In the genomic region with DNA sequence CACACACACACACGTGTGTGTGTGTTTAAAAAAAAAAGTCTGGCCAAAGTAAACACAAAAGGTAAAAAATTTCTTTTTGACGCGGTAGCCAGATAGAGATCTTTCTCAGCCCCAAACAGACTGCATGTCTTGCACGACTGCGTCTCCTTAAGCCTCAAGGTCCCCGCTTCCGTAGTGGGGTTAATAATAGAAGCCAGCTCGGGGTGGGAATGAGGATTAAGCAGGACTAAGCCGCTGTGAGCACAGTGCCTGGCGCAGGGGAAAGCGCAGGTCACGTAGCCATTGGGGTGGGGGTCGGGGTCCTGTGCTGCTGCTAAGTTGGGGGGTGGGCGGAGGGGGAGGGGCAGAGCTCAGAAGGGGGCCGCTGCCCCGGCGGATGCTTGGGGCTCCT, we compare ENCODE assay signal across 8 cellular contexts. TPM values are rescaled to one million over a fixed set of nuclear protein-coding genes. Genes with fewer than 3 reads are reported as not detected.
DNase-seq lines count a peak whose midpoint lies in the region; ATAC-seq, FAIRE-seq and TF ChIP-seq lines count a peak whose summit lies in the region.

No MANE protein-coding gene starts in this region.

- no peak for FAIRE-seq in HepG2 (lab: Jason Lieb, UNC)

- H3K27me3 Mint-ChIP-seq in chondrocyte (ENCODE audit: low read depth): no peaks in the 10 kb centered on the region
- H3K27me3 Mint-ChIP-seq in stimulated activated naive CD8-positive, alpha-beta T cell treated with anti-CD3 and anti-CD28 coated beads, Interleukin-15, amount 100 ng/mL, for 72 hours: no peaks in the 10 kb centered on the region

- H3K36me3 ChIP-seq in SU-DHL-6 (ENCODE audit: low read length) (peaks cover 7% of the 10 kb centered on the region; the same call in 1 of the 2 replicates), HepG2 (replicated peaks in 1 of 2; ENCODE audit: control insufficient read depth in 1 of 2, insufficient read depth in 2 of 2, low read length in 2 of 2) (0 out of 5 replicates have a peak, but pooled peaks cover 0 to 17% of the 10 kb centered on the region in 2 experiments)

- H3K27me3 ChIP-seq in SU-DHL-6 (ENCODE audit: low read length): no peaks in the 10 kb centered on the region
- H3K27me3 ChIP-seq in HepG2 (ENCODE audit: control insufficient read depth in 1 of 2, insufficient read depth in 2 of 2, low read length in 2 of 2): no peaks in the 10 kb centered on the region; a peak in 1 of 5 replicates

- peak overlapping the region; percentile 66 for H3K27ac Mint-ChIP-seq in chondrocyte (ENCODE audit: unreplicated experiment)
- peak overlapping the region; percentile 93 to 94 for H3K27ac Mint-ChIP-seq in stimulated activated naive CD8-positive, alpha-beta T cell treated with anti-CD3 and anti-CD28 coated beads, Interleukin-15, amount 100 ng/mL, for 72 hours

- WGBS in HepG2 (ENCODE audit: low lambda C conversion rate): 1% methylated on average over 15 of the region's 17 CpGs

- no peak for TF ChIP-seq CTCF in GM10266 (IDR thresholded peaks at IDR 0.05; ENCODE audit: control insufficient read depth, insufficient read depth, low read depth, missing control alignments)
- no peak for TF ChIP-seq CTCF in SU-DHL-6 (IDR thresholded peaks at IDR 0.05; ENCODE audit: insufficient read depth, low read length, poor library complexity, severe bottlenecking)
- no peak for TF ChIP-seq CTCF in chondrocyte (IDR thresholded peaks at IDR 0.05)
- no peak for TF ChIP-seq CTCF in HepG2 (CRISPR knock-in tag; IDR thresholded peaks at IDR 0.05)

- no peak for TF ChIP-seq POLR2A in HepG2 (IDR thresholded peaks at IDR 0.05; ENCODE audit: insufficient read depth in 1 of 2, low read depth in 2 of 2, low read length in 2 of 2)

- in situ Hi-C loops in HepG2 (cut with HindIII; ENCODE audit: extremely low pct_ligation_motif_present, low pct_unique_long_range_greater_than_20kb): no loop called here

- H3K9ac ChIP-seq in SU-DHL-6 (ENCODE audit: low read length): peak overlapping the region; percentile 82
- H3K9ac ChIP-seq in HepG2 (ENCODE audit: insufficient read depth, low read depth, low read length): peak overlapping the region; percentile 96

- CTCF ChIA-PET in HepG2 (lab: Yijun Ruan, JAX; ENCODE audit: low intra/inter-chr PET ratio, low total read pairs): no interaction called here

- POLR2A ChIA-PET in HepG2 (lab: Yijun Ruan, JAX): interaction anchor here (0.8 to 2.8 kb wide), 7 partner anchors 11 to 134 kb away, joined by 3 to 24 read pairs (median 5); a partner anchor contains a TSS

- H3K36me3 Mint-ChIP-seq in chondrocyte (ENCODE audit: low read depth): peaks cover 2% of the 10 kb centered on the region

- H3K79me2 ChIP-seq in SU-DHL-6 (ENCODE audit: insufficient read depth, low read length) (peaks cover 60% of the 10 kb centered on the region), HepG2 (ENCODE audit: insufficient read depth, low read length) (peaks cover 54% of the 10 kb centered on the region)

- DNase-seq in GM10266 (ENCODE audit: extremely low spot score) (peak; percentile 48), chondrocyte (ENCODE audit: low spot score) (no peak), HepG2 (ENCODE audit: low spot score) (no peak), SHP77 (lab: John Stamatoyannopoulos, UW) (no peak), NCI-H128 (lab: John Stamatoyannopoulos, UW; ENCODE audit: unreplicated experiment) (no peak)
- peak; percentile 13 to 27 for DNase-seq in stimulated activated naive CD8-positive, alpha-beta T cell treated with anti-CD3 and anti-CD28 coated beads, Interleukin-15, amount 100 ng/mL, for 72 hours

- H3K4me3 ChIP-seq in SU-DHL-6 (ENCODE audit: insufficient read depth, low read length, poor library complexity, severe bottlenecking) (peak overlapping the region; percentile 80), HepG2 (replicated peaks in 1 of 3; ENCODE audit: insufficient read depth in 1 of 3, low read depth in 2 of 3, low read length in 3 of 3) (peak overlapping the region; percentile 75 to 92 (median 91))

- no peaks in the 10 kb centered on the region for H3K9me3 Mint-ChIP-seq in chondrocyte (ENCODE audit: low read depth)
- no peaks in the 10 kb centered on the region for H3K9me3 Mint-ChIP-seq in stimulated activated naive CD8-positive, alpha-beta T cell treated with anti-CD3 and anti-CD28 coated beads, Interleukin-15, amount 100 ng/mL, for 72 hours

- H3K9me3 ChIP-seq in SU-DHL-6 (ENCODE audit: insufficient read depth, low read length) (no peaks in the 10 kb centered on the region), HepG2 (ENCODE audit: low read length) (no peaks in the 10 kb centered on the region)

- H3K4me1 ChIP-seq in HepG2 (ENCODE audit: insufficient read depth, low read length): peaks cover 81% of the 10 kb centered on the region

- ATAC-seq in HG02943 (IDR thresholded peaks at IDR 0.05; ENCODE audit: low read depth, unreplicated experiment) (peak; percentile 11), HepG2 (peak; percentile 6)
- ATAC-seq in stimulated activated naive CD8-positive, alpha-beta T cell treated with anti-CD3 and anti-CD28 coated beads, Interleukin-15, amount 100 ng/mL, for 72 hours: peak; percentile 24

- H3K4me3 Mint-ChIP-seq in chondrocyte (ENCODE audit: unreplicated experiment): peak overlapping the region; percentile 74
- H3K4me3 Mint-ChIP-seq in stimulated activated naive CD8-positive, alpha-beta T cell treated with anti-CD3 and anti-CD28 coated beads, Interleukin-15, amount 100 ng/mL, for 72 hours: peak overlapping the region; percentile 88 to 90

- no peak for TF ChIP-seq EP300 in HepG2 (IDR thresholded peaks at IDR 0.05; ENCODE audit: low read depth in 2 of 2, low read length in 2 of 2)
- no peak for TF ChIP-seq EP300 in HepG2 (CRISPR knock-in tag; IDR thresholded peaks at IDR 0.05; ENCODE audit: borderline replicate concordance)

- no TSS peak for BruUV-seq in HepG2 (replicated peaks; lab: Mats Ljungman, UMichigan)

- intact Hi-C loops in HepG2 (cut with micrococcal nuclease; ENCODE audit: unreplicated experiment): loop anchor here (1.0 to 2.0 kb wide), 2 partner anchors 31 to 48 kb away; a partner anchor contains a TSS

- peaks cover 42% of the 10 kb centered on the region for H3K4me1 Mint-ChIP-seq in chondrocyte (ENCODE audit: low read depth)
- peaks cover 67% of the 10 kb centered on the region for H3K4me1 Mint-ChIP-seq in stimulated activated naive CD8-positive, alpha-beta T cell treated with anti-CD3 and anti-CD28 coated beads, Interleukin-15, amount 100 ng/mL, for 72 hours

- H3K4me2 ChIP-seq in SU-DHL-6 (ENCODE audit: low read depth, low read length, poor library complexity, severe bottlenecking) (peak overlapping the region; percentile 80), HepG2 (ENCODE audit: low read depth, low read length) (peak overlapping the region; percentile 98)

- H4K20me1 ChIP-seq in SU-DHL-6 (ENCODE audit: low read depth, low read length) (peaks cover 24% of the 10 kb centered on the region; the same call in 1 of the 2 replicates), HepG2 (ENCODE audit: insufficient read depth, low read length) (peaks cover 42% of the 10 kb centered on the region)

- no peak for TF ChIP-seq RAD21 in HepG2 (CRISPR knock-in tag; IDR thresholded peaks at IDR 0.05)

- H3K27ac ChIP-seq in SU-DHL-6 (ENCODE audit: low read depth, low read length) (peak overlapping the region; percentile 75), HepG2 (ENCODE audit: extremely low read length, insufficient read depth, low read length) (peak overlapping the region; percentile 74)

- peaks cover 32% of the 10 kb centered on the region for H3F3A ChIP-seq in SU-DHL-6 (ENCODE audit: insufficient read depth)

- H2AFZ ChIP-seq in SU-DHL-6 (ENCODE audit: low read depth, low read length, severe bottlenecking) (no peak overlapping the region), HepG2 (ENCODE audit: low read length) (no peak overlapping the region)

- H3K9me2 ChIP-seq in SU-DHL-6 (replicated peaks; ENCODE audit: insufficient read depth, low read length): no peaks in the 10 kb centered on the region

RNA-seq across cellular contexts. Expression of a gene that starts 0.5 kb away (rescaled TPM):
- total RNA-seq in chondrocyte (37.2 to 43.0 TPM (median 40.4 TPM) in 3 replicates), HepG2 (2016; rRNA removed; fragmentation: Illumina TruSeq; extraction: Trizol) (69.8 and 93.1 TPM in 2 replicates)
- total RNA-seq in HepG2 (2016; cell fraction: cytosol; rRNA removed; fragmentation: Illumina TruSeq; extraction: Trizol; ENCODE audit: low read depth): 52.6 and 57.4 TPM in 2 replicates
- total RNA-seq in HepG2 (2016; cell fraction: insoluble cytoplasmic fraction; rRNA removed; fragmentation: Illumina TruSeq; extraction: Trizol): 76.8 and 80.6 TPM in 2 replicates
- 41.5 and 45.8 TPM in 2 replicates for total RNA-seq in HepG2 (2016; cell fraction: membrane; rRNA removed; fragmentation: Illumina TruSeq; extraction: Trizol)
- total RNA-seq in HepG2 (2016; cell fraction: nucleus; rRNA removed; fragmentation: Illumina TruSeq; extraction: Trizol): 84.5 and 97.4 TPM in 2 replicates
- 51.5 and 52.3 TPM in 2 replicates for polyA plus RNA-seq in HepG2 (2011; rRNA removed)
- 25.4 and 28.7 TPM in 2 replicates for polyA plus RNA-seq in HepG2 (2011; cell fraction: cytosol; rRNA removed)
- 184 and 204 TPM in 2 replicates for polyA plus RNA-seq in HepG2 (2011; cell fraction: nucleus; rRNA removed)
- 70.4 and 97.1 TPM in 2 replicates for polyA plus RNA-seq in HepG2 (2012)
- 4.7 and 5.8 TPM in 2 replicates for polyA plus RNA-seq in HepG2 (2016; cell fraction: cytosol; fragmentation: Illumina TruSeq; extraction: Trizol; ENCODE audit: low read depth)
- polyA plus RNA-seq in HepG2 (2016; cell fraction: insoluble cytoplasmic fraction; fragmentation: Illumina TruSeq; extraction: Trizol; ENCODE audit: low read depth): 87.5 and 99.8 TPM in 2 replicates
- 11.1 and 11.7 TPM in 2 replicates for polyA plus RNA-seq in HepG2 (2016; cell fraction: membrane; fragmentation: Illumina TruSeq; extraction: Trizol; ENCODE audit: low read depth)
- polyA plus RNA-seq in HepG2 (2016; cell fraction: nucleus; fragmentation: Illumina TruSeq; extraction: Trizol; ENCODE audit: insufficient read depth, low read depth): 238 and 249 TPM in 2 replicates
- 58.5 and 111 TPM in 2 replicates for polyA minus RNA-seq in HepG2 (2011; rRNA and poly(A)+ RNA removed; ENCODE audit: low replicate concordance)
- polyA minus RNA-seq in HepG2 (2011; cell fraction: cytosol; rRNA and poly(A)+ RNA removed): 31.9 and 47.6 TPM in 2 replicates
- 134 and 143 TPM in 2 replicates for polyA minus RNA-seq in HepG2 (2011; cell fraction: nucleus; rRNA and poly(A)+ RNA removed)

RNA-seq across cellular contexts. Expression of a gene that starts 47.4 kb away (rescaled TPM):
- total RNA-seq in chondrocyte (13.3 to 21.4 TPM (median 13.9 TPM) in 3 replicates), HepG2 (2016; rRNA removed; fragmentation: Illumina TruSeq; extraction: Trizol) (80.4 and 84.2 TPM in 2 replicates)
- 18.1 and 20.7 TPM in 2 replicates for total RNA-seq in HepG2 (2016; cell fraction: cytosol; rRNA removed; fragmentation: Illumina TruSeq; extraction: Trizol; ENCODE audit: low read depth)
- total RNA-seq in HepG2 (2016; cell fraction: insoluble cytoplasmic fraction; rRNA removed; fragmentation: Illumina TruSeq; extraction: Trizol): 79.1 and 84.4 TPM in 2 replicates
- total RNA-seq in HepG2 (2016; cell fraction: membrane; rRNA removed; fragmentation: Illumina TruSeq; extraction: Trizol): 44.8 and 49.7 TPM in 2 replicates
- total RNA-seq in HepG2 (2016; cell fraction: nucleus; rRNA removed; fragmentation: Illumina TruSeq; extraction: Trizol): 64.8 and 79.0 TPM in 2 replicates
- 49.4 and 54.7 TPM in 2 replicates for polyA plus RNA-seq in HepG2 (2011; rRNA removed)
- 41.5 and 46.7 TPM in 2 replicates for polyA plus RNA-seq in HepG2 (2011; cell fraction: cytosol; rRNA removed)
- 131 and 162 TPM in 2 replicates for polyA plus RNA-seq in HepG2 (2011; cell fraction: nucleus; rRNA removed)
- 27.0 and 35.2 TPM in 2 replicates for polyA plus RNA-seq in HepG2 (2012)
- 8.2 and 10.2 TPM in 2 replicates for polyA plus RNA-seq in HepG2 (2016; cell fraction: cytosol; fragmentation: Illumina TruSeq; extraction: Trizol; ENCODE audit: low read depth)
- 69.7 and 75.5 TPM in 2 replicates for polyA plus RNA-seq in HepG2 (2016; cell fraction: insoluble cytoplasmic fraction; fragmentation: Illumina TruSeq; extraction: Trizol; ENCODE audit: low read depth)
- 20.9 and 22.2 TPM in 2 replicates for polyA plus RNA-seq in HepG2 (2016; cell fraction: membrane; fragmentation: Illumina TruSeq; extraction: Trizol; ENCODE audit: low read depth)
- 59.4 and 64.9 TPM in 2 replicates for polyA plus RNA-seq in HepG2 (2016; cell fraction: nucleus; fragmentation: Illumina TruSeq; extraction: Trizol; ENCODE audit: insufficient read depth, low read depth)
- polyA minus RNA-seq in HepG2 (2011; rRNA and poly(A)+ RNA removed; ENCODE audit: low replicate concordance): 142 and 329 TPM in 2 replicates
- 36.3 and 43.7 TPM in 2 replicates for polyA minus RNA-seq in HepG2 (2011; cell fraction: cytosol; rRNA and poly(A)+ RNA removed)
- 112 and 117 TPM in 2 replicates for polyA minus RNA-seq in HepG2 (2011; cell fraction: nucleus; rRNA and poly(A)+ RNA removed)

RNA-seq across cellular contexts. Expression of a gene that starts 47.8 kb away (rescaled TPM):
- total RNA-seq in chondrocyte: 103 to 107 TPM (median 105 TPM) in 3 replicates
- 111 and 142 TPM in 2 replicates for total RNA-seq in HepG2 (2016; rRNA removed; fragmentation: Illumina TruSeq; extraction: Trizol)
- total RNA-seq in HepG2 (2016; cell fraction: cytosol; rRNA removed; fragmentation: Illumina TruSeq; extraction: Trizol; ENCODE audit: low read depth): 27.2 and 33.8 TPM in 2 replicates
- total RNA-seq in HepG2 (2016; cell fraction: insoluble cytoplasmic fraction; rRNA removed; fragmentation: Illumina TruSeq; extraction: Trizol): 112 and 143 TPM in 2 replicates
- total RNA-seq in HepG2 (2016; cell fraction: membrane; rRNA removed; fragmentation: Illumina TruSeq; extraction: Trizol): 46.0 and 47.2 TPM in 2 replicates
- 80.6 and 99.3 TPM in 2 replicates for total RNA-seq in HepG2 (2016; cell fraction: nucleus; rRNA removed; fragmentation: Illumina TruSeq; extraction: Trizol)
- polyA plus RNA-seq in HepG2 (2011; rRNA removed): 97.6 and 100 TPM in 2 replicates
- 98.1 and 112 TPM in 2 replicates for polyA plus RNA-seq in HepG2 (2011; cell fraction: cytosol; rRNA removed)
- 129 and 137 TPM in 2 replicates for polyA plus RNA-seq in HepG2 (2011; cell fraction: nucleus; rRNA removed)
- polyA plus RNA-seq in HepG2 (2012): 83.8 and 88.4 TPM in 2 replicates
- polyA plus RNA-seq in HepG2 (2016; cell fraction: cytosol; fragmentation: Illumina TruSeq; extraction: Trizol; ENCODE audit: low read depth): 31.2 and 32.8 TPM in 2 replicates
- polyA plus RNA-seq in HepG2 (2016; cell fraction: insoluble cytoplasmic fraction; fragmentation: Illumina TruSeq; extraction: Trizol; ENCODE audit: low read depth): 119 and 123 TPM in 2 replicates
- polyA plus RNA-seq in HepG2 (2016; cell fraction: membrane; fragmentation: Illumina TruSeq; extraction: Trizol; ENCODE audit: low read depth): 30.0 and 32.3 TPM in 2 replicates
- 89.9 and 95.2 TPM in 2 replicates for polyA plus RNA-seq in HepG2 (2016; cell fraction: nucleus; fragmentation: Illumina TruSeq; extraction: Trizol; ENCODE audit: insufficient read depth, low read depth)
- polyA minus RNA-seq in HepG2 (2011; rRNA and poly(A)+ RNA removed; ENCODE audit: low replicate concordance): 49.6 and 117 TPM in 2 replicates
- polyA minus RNA-seq in HepG2 (2011; cell fraction: cytosol; rRNA and poly(A)+ RNA removed): 61.7 and 68.8 TPM in 2 replicates
- polyA minus RNA-seq in HepG2 (2011; cell fraction: nucleus; rRNA and poly(A)+ RNA removed): 155 and 167 TPM in 2 replicates

RNA-seq across cellular contexts. Expression of a gene that starts 56.8 kb away (rescaled TPM):
- 17.7 to 27.5 TPM (median 19.6 TPM) in 3 replicates for total RNA-seq in chondrocyte
- total RNA-seq in HepG2 (2016; rRNA removed; fragmentation: Illumina TruSeq; extraction: Trizol): 12.6 and 15.4 TPM in 2 replicates
- 9.2 and 9.5 TPM in 2 replicates for total RNA-seq in HepG2 (2016; cell fraction: cytosol; rRNA removed; fragmentation: Illumina TruSeq; extraction: Trizol; ENCODE audit: low read depth)
- 14.1 and 14.7 TPM in 2 replicates for total RNA-seq in HepG2 (2016; cell fraction: insoluble cytoplasmic fraction; rRNA removed; fragmentation: Illumina TruSeq; extraction: Trizol)
- total RNA-seq in HepG2 (2016; cell fraction: membrane; rRNA removed; fragmentation: Illumina TruSeq; extraction: Trizol): 8.1 and 9.4 TPM in 2 replicates
- 16.3 and 18.0 TPM in 2 replicates for total RNA-seq in HepG2 (2016; cell fraction: nucleus; rRNA removed; fragmentation: Illumina TruSeq; extraction: Trizol)
- 51.0 and 54.5 TPM in 2 replicates for polyA plus RNA-seq in HepG2 (2011; rRNA removed)
- polyA plus RNA-seq in HepG2 (2011; cell fraction: cytosol; rRNA removed): 32.5 and 55.6 TPM in 2 replicates
- polyA plus RNA-seq in HepG2 (2011; cell fraction: nucleus; rRNA removed): 105 and 118 TPM in 2 replicates
- polyA plus RNA-seq in HepG2 (2012): 18.4 and 20.0 TPM in 2 replicates
- 1.5 and 2.3 TPM in 2 replicates for polyA plus RNA-seq in HepG2 (2016; cell fraction: cytosol; fragmentation: Illumina TruSeq; extraction: Trizol; ENCODE audit: low read depth)
- polyA plus RNA-seq in HepG2 (2016; cell fraction: insoluble cytoplasmic fraction; fragmentation: Illumina TruSeq; extraction: Trizol; ENCODE audit: low read depth): 22.3 and 23.7 TPM in 2 replicates
- 3.7 and 4.9 TPM in 2 replicates for polyA plus RNA-seq in HepG2 (2016; cell fraction: membrane; fragmentation: Illumina TruSeq; extraction: Trizol; ENCODE audit: low read depth)
- polyA plus RNA-seq in HepG2 (2016; cell fraction: nucleus; fragmentation: Illumina TruSeq; extraction: Trizol; ENCODE audit: insufficient read depth, low read depth): 47.6 and 49.5 TPM in 2 replicates
- 44.8 and 70.9 TPM in 2 replicates for polyA minus RNA-seq in HepG2 (2011; rRNA and poly(A)+ RNA removed; ENCODE audit: low replicate concordance)
- 14.6 and 17.4 TPM in 2 replicates for polyA minus RNA-seq in HepG2 (2011; cell fraction: cytosol; rRNA and poly(A)+ RNA removed)
- 42.8 and 50.6 TPM in 2 replicates for polyA minus RNA-seq in HepG2 (2011; cell fraction: nucleus; rRNA and poly(A)+ RNA removed)

Comparison
In these comparisons a context has a peak if more than half of its experiments do, and no peak if none do; other contexts are left out.
1. DNase-seq: peak in GM10266 (single experiment) and stimulated activated naive CD8-positive, alpha-beta T cell treated with anti-CD3 and anti-CD28 coated beads, Interleukin-15, amount 100 ng/mL, for 72 hours (2 of 2); none in chondrocyte (single experiment), HepG2 (single experiment), SHP77 (0 of 2) and NCI-H128 (single experiment).
2. Peak in every context shown above with its lines, with median percentiles within 50 percentile points of each other: ATAC-seq.